9 cellular contexts compared by ENCODE assay signal in genomic region chr17:51050291-51051033, GRCh38.
DNase-seq lines count a peak whose midpoint lies in the region; ATAC-seq and TF ChIP-seq lines count a peak whose summit lies in the region.
"Had no signal": no experiment of that assay in that cellular context is flagged by ENCODE, and none has a peak within 500 bp of the region (broad histone marks: within the 10 kb centered on the region; RNA-seq: fewer than 3 reads in every experiment).

No MANE protein-coding gene starts in this region.

- ATAC-seq in GM18508 (IDR thresholded peaks at IDR 0.05; ENCODE audit: insufficient read depth, unreplicated experiment) = peak; percentile 81
- ATAC-seq in GM21529 (IDR thresholded peaks at IDR 0.05; ENCODE audit: unreplicated experiment) = peak; percentile 91
- ATAC-seq in HG03439 (IDR thresholded peaks at IDR 0.05; ENCODE audit: unreplicated experiment) = peak; percentile 81
- no peak for ATAC-seq in gastroesophageal sphincter
- no peak for ATAC-seq in psoas muscle

- no peaks in the 10 kb centered on the region for H3K27me3 ChIP-seq in gastroesophageal sphincter
- H3K27me3 ChIP-seq in psoas muscle (ENCODE audit: insufficient read depth in 3 of 3, low read length in 2 of 3) = no peaks in the 10 kb centered on the region
- H3K27me3 ChIP-seq in prostate gland (replicated peaks; ENCODE audit: insufficient read depth) = no peaks in the 10 kb centered on the region

- TF ChIP-seq POLR2A in gastroesophageal sphincter (IDR thresholded peaks at IDR 0.05) (no peak), prostate gland (IDR thresholded peaks at IDR 0.05) (no peak)

- intact Hi-C loops in psoas muscle (cut with DNase I) (no loop called here), prostate gland (cut with DNase I) (no loop called here)

- H3K36me3 ChIP-seq in gastroesophageal sphincter (no peaks in the 10 kb centered on the region), psoas muscle (ENCODE audit: insufficient read depth in 1 of 2, low read depth in 1 of 2) (peaks cover 0 to 6% of the 10 kb centered on the region in 2 donors), prostate gland (no peaks in the 10 kb centered on the region)

- no peaks in the 10 kb centered on the region for H3K9me3 ChIP-seq in gastroesophageal sphincter
- H3K9me3 ChIP-seq in psoas muscle = no peaks in the 10 kb centered on the region
- no peaks in the 10 kb centered on the region for H3K9me3 ChIP-seq in prostate gland

- H3K27me3 Mint-ChIP-seq in endothelial cell (ENCODE audit: unreplicated experiment) = no peaks in the 10 kb centered on the region

- no peaks in the 10 kb centered on the region for H3K36me3 Mint-ChIP-seq in endothelial cell (ENCODE audit: low read depth, unreplicated experiment)

- H3K27ac Mint-ChIP-seq in endothelial cell (ENCODE audit: unreplicated experiment) = peak overlapping the region; percentile 75

- TF ChIP-seq CTCF in endothelial cell (IDR thresholded peaks at IDR 0.05; ENCODE audit: unreplicated experiment) = no peak
- TF ChIP-seq CTCF in gastroesophageal sphincter (IDR thresholded peaks at IDR 0.05) = no peak
- TF ChIP-seq CTCF in psoas muscle (IDR thresholded peaks at IDR 0.05) = no peak
- TF ChIP-seq CTCF in prostate gland (IDR thresholded peaks at IDR 0.05) = no peak

- H3K4me3 ChIP-seq in gastroesophageal sphincter (no peak overlapping the region), psoas muscle (no peak overlapping the region), prostate gland (no peak overlapping the region)

- no peak overlapping the region for H3K27ac ChIP-seq in gastroesophageal sphincter
- H3K27ac ChIP-seq in psoas muscle = no peak overlapping the region
- H3K27ac ChIP-seq in prostate gland = no peak overlapping the region

- peaks cover 0 to 40% (median 0%) of the 10 kb centered on the region in 3 donors for H3K4me1 ChIP-seq in gastroesophageal sphincter
- peaks cover 9% of the 10 kb centered on the region for H3K4me1 ChIP-seq in psoas muscle
- no peaks in the 10 kb centered on the region for H3K4me1 ChIP-seq in prostate gland (replicated peaks)

- H3K9me3 Mint-ChIP-seq in endothelial cell (ENCODE audit: unreplicated experiment) = no peaks in the 10 kb centered on the region

- peaks cover 5% of the 10 kb centered on the region for H3K4me1 Mint-ChIP-seq in endothelial cell (ENCODE audit: unreplicated experiment)

- WGBS in gastroesophageal sphincter (ENCODE audit: low coverage in 1 of 2), 2 donors = 80 to 83% methylated on average over 3 of the region's 3 CpGs
- WGBS in psoas muscle, 3 donors = 87 to 91% (median 89%) methylated on average over 3 of the region's 3 CpGs
- 86% methylated on average over 3 of the region's 3 CpGs for WGBS in prostate gland

- DNase-seq in endothelial cell (ENCODE audit: low spot score) = no peak
- no peak for DNase-seq in psoas muscle
- no peak for DNase-seq in NCI-H526 treated with DMSO at 0.1 percent for 48 hours (lab: John Stamatoyannopoulos, UW)
- DNase-seq in prostate gland (ENCODE audit: low spot score) = no peak
- DNase-seq: DMS79 treated with DMSO at 0.1 percent for 48 hours had no signal

- no peak for TF ChIP-seq EP300 in gastroesophageal sphincter (IDR thresholded peaks at IDR 0.05)

- H3K4me3 Mint-ChIP-seq in endothelial cell (ENCODE audit: unreplicated experiment) = no peak overlapping the region

Comparison
In these comparisons a context has a peak if more than half of its experiments do, and no peak if none do; other contexts are left out.
1. ATAC-seq: peak in GM18508 (single experiment), GM21529 (single experiment) and HG03439 (single experiment); none in gastroesophageal sphincter (single experiment) and psoas muscle (0 of 4).